In genomic region chr16:74997042-74997491, GRCh38 we compare ENCODE assay signal across 16 cellular contexts. TPM values are rescaled to one million over a fixed set of nuclear protein-coding genes. Genes with fewer than 3 reads are reported as not detected.
DNase-seq lines count a peak whose midpoint lies in the region; ATAC-seq and TF ChIP-seq lines count a peak whose summit lies in the region.
"Had no signal": no experiment of that assay in that cellular context is flagged by ENCODE, and none has a peak within 500 bp of the region (broad histone marks: within the 10 kb centered on the region; RNA-seq: fewer than 3 reads in every experiment).

No MANE protein-coding gene starts in this region.

- no peak for DNase-seq in activated naive CD4-positive, alpha-beta T cell treated with anti-CD3 and anti-CD28 coated beads for 36 hours
- DNase-seq in endodermal cell = peak; percentile 55
- DNase-seq in upper lobe of right lung = no peak
- DNase-seq in OCI-M2 (lab: John Stamatoyannopoulos, UW; ENCODE audit: unreplicated experiment) = no peak
- DNase-seq in MCF 10A (ENCODE audit: unreplicated experiment) = no peak
- no peak for DNase-seq in tibial nerve (ENCODE audit: low spot score in 2 of 2)
- DNase-seq: COR-L47, NCI-H1092 treated with DMSO at 0.1 percent for 48 hours, NCI-H2081 treated with DMSO at 0.1 percent for 48 hours, NCI-H524 treated with DMSO at 0.1 percent for 48 hours, SK-N-SH had no signal

- H3K4me1 ChIP-seq in endodermal cell (ENCODE audit: control insufficient read depth, insufficient read depth, low read length) (peaks cover 5% of the 10 kb centered on the region), liver (ENCODE audit: control insufficient read depth in 4 of 4, insufficient read depth in 4 of 4, low read length in 3 of 4) (peaks cover 5 to 56% (median 32%) of the 10 kb centered on the region in 4 donors), upper lobe of right lung (peaks cover 16% of the 10 kb centered on the region), tibial nerve (peaks cover 0 to 30% (median 2%) of the 10 kb centered on the region in 4 donors)

- H3K27me3 Mint-ChIP-seq in activated naive CD4-positive, alpha-beta T cell treated with anti-CD3 and anti-CD28 coated beads, Interleukin-2, amount 50 U/mL, for 24 hours = peaks cover 2% of the 10 kb centered on the region
- H3K27me3 Mint-ChIP-seq in activated naive CD4-positive, alpha-beta T cell treated with anti-CD3 and anti-CD28 coated beads for 36 hours (ENCODE audit: low read depth) = peaks cover 12% of the 10 kb centered on the region
- H3K27me3 Mint-ChIP-seq in endodermal cell (ENCODE audit: insufficient read depth) (peaks cover 6% of the 10 kb centered on the region), MCF 10A (ENCODE audit: insufficient read depth, unreplicated experiment) (no peaks in the 10 kb centered on the region)

- H3K27ac ChIP-seq in endodermal cell (ENCODE audit: low read depth, low read length) = no peak overlapping the region
- peak overlapping the region; percentile 10 to 68 for H3K27ac ChIP-seq in liver (ENCODE audit: low read depth in 1 of 2, low read length in 2 of 2)
- H3K27ac ChIP-seq in upper lobe of right lung = no peak overlapping the region
- H3K27ac ChIP-seq in tibial nerve = no peak overlapping the region
- H3K27ac ChIP-seq: C4-2B, KMS-11 had no signal

- no peak for TF ChIP-seq POLR2A in tibial nerve (IDR thresholded peaks at IDR 0.05)

- WGBS in endodermal cell (ENCODE audit: insufficient coverage in 1 of 2, insufficient read length in 1 of 2), 2 experiments = 86 to 93% methylated on average over 1 to 7 of the region's 8 CpGs
- WGBS in liver = 68% methylated on average over 8 of the region's 8 CpGs
- 82 to 84% methylated on average over 8 of the region's 8 CpGs for WGBS in tibial nerve, 2 donors

- peaks cover 10% of the 10 kb centered on the region for H3K4me1 Mint-ChIP-seq in activated naive CD4-positive, alpha-beta T cell treated with anti-CD3 and anti-CD28 coated beads, Interleukin-2, amount 50 U/mL, for 24 hours
- peaks cover 16% of the 10 kb centered on the region for H3K4me1 Mint-ChIP-seq in activated naive CD4-positive, alpha-beta T cell treated with anti-CD3 and anti-CD28 coated beads for 36 hours (ENCODE audit: low read depth)
- peaks cover 25% of the 10 kb centered on the region for H3K4me1 Mint-ChIP-seq in endodermal cell
- peaks cover 19% of the 10 kb centered on the region for H3K4me1 Mint-ChIP-seq in MCF 10A (ENCODE audit: insufficient read depth, unreplicated experiment)

- peak; percentile 32 for ATAC-seq in upper lobe of right lung
- ATAC-seq: HCT116 had no signal

- H3K27ac Mint-ChIP-seq in activated naive CD4-positive, alpha-beta T cell treated with anti-CD3 and anti-CD28 coated beads, Interleukin-2, amount 50 U/mL, for 24 hours = peak overlapping the region; percentile 21
- no peak overlapping the region for H3K27ac Mint-ChIP-seq in activated naive CD4-positive, alpha-beta T cell treated with anti-CD3 and anti-CD28 coated beads for 36 hours
- no peak overlapping the region for H3K27ac Mint-ChIP-seq in endodermal cell
- H3K27ac Mint-ChIP-seq in MCF 10A (ENCODE audit: low read depth, unreplicated experiment) = no peak overlapping the region

- H3K27me3 ChIP-seq in endodermal cell (ENCODE audit: control insufficient read depth, insufficient read depth, low read length, poor library complexity, severe bottlenecking) (no peaks in the 10 kb centered on the region), liver (ENCODE audit: control insufficient read depth in 4 of 4, insufficient read depth in 4 of 4, low read length in 3 of 4) (no peaks in the 10 kb centered on the region), upper lobe of right lung (no peaks in the 10 kb centered on the region), tibial nerve (no peaks in the 10 kb centered on the region)

- POLR2A ChIA-PET in MCF 10A (lab: Yijun Ruan, JAX) = interaction anchor here (0.7 to 1.7 kb wide), 2 partner anchors 14 to 114 kb away, joined by 3 to 4 read pairs; no protein-coding TSS in a partner anchor

- no peak for TF ChIP-seq EP300 in tibial nerve (IDR thresholded peaks at IDR 0.05)

- no peaks in the 10 kb centered on the region for H3K36me3 Mint-ChIP-seq in activated naive CD4-positive, alpha-beta T cell treated with anti-CD3 and anti-CD28 coated beads, Interleukin-2, amount 50 U/mL, for 24 hours
- peaks cover 2% of the 10 kb centered on the region for H3K36me3 Mint-ChIP-seq in activated naive CD4-positive, alpha-beta T cell treated with anti-CD3 and anti-CD28 coated beads for 36 hours (ENCODE audit: low read depth)
- no peaks in the 10 kb centered on the region for H3K36me3 Mint-ChIP-seq in endodermal cell (ENCODE audit: low read depth)
- no peaks in the 10 kb centered on the region for H3K36me3 Mint-ChIP-seq in MCF 10A (ENCODE audit: insufficient read depth, unreplicated experiment)

- TF ChIP-seq RAD21 in liver (IDR thresholded peaks at IDR 0.05) = peak; percentile 37 to 62

- TF ChIP-seq CTCF in endodermal cell (conservative IDR thresholded peaks at IDR 0.05) (no peak), liver (IDR thresholded peaks at IDR 0.05; ENCODE audit: low read depth, low read length, missing input control) (no peak), upper lobe of right lung (IDR thresholded peaks at IDR 0.05) (no peak), MCF 10A (IDR thresholded peaks at IDR 0.05; ENCODE audit: unreplicated experiment) (no peak), tibial nerve (IDR thresholded peaks at IDR 0.05) (no peak)

- H3K9me3 ChIP-seq in endodermal cell (ENCODE audit: control insufficient read depth, low read length) = no peaks in the 10 kb centered on the region
- H3K9me3 ChIP-seq in liver (ENCODE audit: control insufficient read depth in 4 of 4, low read length in 3 of 4) = no peaks in the 10 kb centered on the region
- H3K9me3 ChIP-seq in upper lobe of right lung = no peaks in the 10 kb centered on the region
- H3K9me3 ChIP-seq in tibial nerve = no peaks in the 10 kb centered on the region
- H3K9me3 ChIP-seq: SK-N-SH had no signal

- BruUV-seq in MCF 10A (replicated peaks; lab: Mats Ljungman, UMichigan) = no TSS peak

- H3K4me3 ChIP-seq in endodermal cell (ENCODE audit: low read length) (no peak overlapping the region), liver (ENCODE audit: low read depth in 1 of 3, low read length in 3 of 3) (no peak overlapping the region), upper lobe of right lung (no peak overlapping the region), tibial nerve (no peak overlapping the region)

- H3K4me3 Mint-ChIP-seq in activated naive CD4-positive, alpha-beta T cell treated with anti-CD3 and anti-CD28 coated beads, Interleukin-2, amount 50 U/mL, for 24 hours = no peak overlapping the region
- no peak overlapping the region for H3K4me3 Mint-ChIP-seq in activated naive CD4-positive, alpha-beta T cell treated with anti-CD3 and anti-CD28 coated beads for 36 hours
- H3K4me3 Mint-ChIP-seq in endodermal cell = no peak overlapping the region
- no peak overlapping the region for H3K4me3 Mint-ChIP-seq in MCF 10A (ENCODE audit: unreplicated experiment)

- CTCF ChIA-PET in activated naive CD4-positive, alpha-beta T cell treated with anti-CD3 and anti-CD28 coated beads for 36 hours (lab: Charles Lee) = interaction anchor here (0.6 to 9.4 kb wide), 3 partner anchors 12 to 152 kb away, joined by 4 to 155 read pairs (median 10); partner anchors contain the start of gene WDR59
- CTCF ChIA-PET in MCF 10A (lab: Yijun Ruan, JAX) = interaction anchor here (0.6 to 9.3 kb wide), 8 partner anchors 9 to 169 kb away, joined by 3 to 199 read pairs (median 6); partner anchors contain the start of gene WDR59

- H3K9me3 Mint-ChIP-seq in activated naive CD4-positive, alpha-beta T cell treated with anti-CD3 and anti-CD28 coated beads, Interleukin-2, amount 50 U/mL, for 24 hours = no peaks in the 10 kb centered on the region
- H3K9me3 Mint-ChIP-seq in activated naive CD4-positive, alpha-beta T cell treated with anti-CD3 and anti-CD28 coated beads for 36 hours = no peaks in the 10 kb centered on the region
- H3K9me3 Mint-ChIP-seq in endodermal cell (no peaks in the 10 kb centered on the region), MCF 10A (ENCODE audit: unreplicated experiment) (no peaks in the 10 kb centered on the region)

- H3K36me3 ChIP-seq in endodermal cell (ENCODE audit: control insufficient read depth, insufficient read depth, low read length) = no peaks in the 10 kb centered on the region
- no peaks in the 10 kb centered on the region for H3K36me3 ChIP-seq in liver (ENCODE audit: control insufficient read depth in 4 of 4, insufficient read depth in 3 of 4, low read depth in 1 of 4, low read length in 3 of 4)
- H3K36me3 ChIP-seq in upper lobe of right lung = no peaks in the 10 kb centered on the region
- H3K36me3 ChIP-seq in tibial nerve = no peaks in the 10 kb centered on the region

- no peak overlapping the region for H3K9ac ChIP-seq in endodermal cell (ENCODE audit: extremely low read depth, low read length, poor library complexity, severe bottlenecking)
- no peak overlapping the region for H3K9ac ChIP-seq in liver (ENCODE audit: low read depth in 1 of 2, low read length in 2 of 2)
- H3K9ac ChIP-seq: KMS-11, SK-N-SH had no signal

- intact Hi-C loops in activated naive CD4-positive, alpha-beta T cell treated with anti-CD3 and anti-CD28 coated beads for 36 hours (cut with micrococcal nuclease) = loop anchor here (5.0 kb wide), 1 partner anchor 290 kb away; no protein-coding TSS in a partner anchor
- intact Hi-C loops in upper lobe of right lung (cut with DNase I) (loop anchor here (5.0 kb wide), 1 partner anchor 115 kb away; no protein-coding TSS in a partner anchor), MCF 10A (cut with micrococcal nuclease) (loop anchor here (5.0 kb wide), 1 partner anchor 205 kb away; no protein-coding TSS in a partner anchor)

TF ChIP-seq in liver, 16 proteins besides CTCF, POLR2A, EP300 and RAD21 (continues in another document):
- TF ChIP-seq SP1 (IDR thresholded peaks at IDR 0.05) = peak; percentile 72
- no peak for TF ChIP-seq NR2F2 (IDR thresholded peaks at IDR 0.05)
- TF ChIP-seq FOXA2 (IDR thresholded peaks at IDR 0.05) = no peak

RNA-seq across cellular contexts. Expression of gene ZNRF1, which starts 1.8 kb away (rescaled TPM):
- total RNA-seq in activated naive CD4-positive, alpha-beta T cell treated with anti-CD3 and anti-CD28 coated beads for 36 hours = 10 to 100 TPM; 35.3 to 35.7 TPM
- 10 to 100 TPM; 44.9 to 46.1 TPM for total RNA-seq in endodermal cell
- 35.0 TPM for polyA plus RNA-seq in endodermal cell (2013, experiment 1 of 2)
- polyA plus RNA-seq in endodermal cell (2013, experiment 2 of 2) = 35.1 TPM
- total RNA-seq in liver = 10 to 100 TPM in 1 of 2 donors, 1 to 10 TPM in 1; 9.7 to 10.9 TPM
- 1 to 10 TPM; 7.9 to 8.7 TPM for polyA plus RNA-seq in liver
- 21.3 TPM for total RNA-seq in upper lobe of right lung
- total RNA-seq in MCF 10A (2022) = 8.3 and 10.5 TPM in 2 replicates
- 10 to 100 TPM; 10.3 to 31.4 (median 14.7) TPM for total RNA-seq in tibial nerve

RNA-seq across cellular contexts. Expression of gene WDR59, which starts 12.1 kb away (rescaled TPM):
- 10 to 100 TPM; 47.8 to 55.6 TPM for total RNA-seq in activated naive CD4-positive, alpha-beta T cell treated with anti-CD3 and anti-CD28 coated beads for 36 hours
- total RNA-seq in endodermal cell = 100 to 1,000 TPM; 105 to 110 TPM
- 61.5 TPM for polyA plus RNA-seq in endodermal cell (2013, experiment 1 of 2)
- 53.0 TPM for polyA plus RNA-seq in endodermal cell (2013, experiment 2 of 2)
- total RNA-seq in liver = 10 to 100 TPM; 17.7 to 29.7 TPM
- polyA plus RNA-seq in liver = 10 to 100 TPM; 14.1 to 30.3 TPM
- total RNA-seq in upper lobe of right lung = 51.6 TPM
- 53.8 and 56.1 TPM in 2 replicates for total RNA-seq in MCF 10A (2022)
- 10 to 100 TPM; 29.2 to 61.4 (median 45.6) TPM for total RNA-seq in tibial nerve

Comparison
In these comparisons a context has a peak if more than half of its experiments do, and no peak if none do; other contexts are left out.
1. H3K27ac ChIP-seq: peak in liver (2 of 2); none in endodermal cell (single experiment), upper lobe of right lung (single experiment) and tibial nerve (0 of 4).